ENCODE assay signal across 23 cellular contexts in the genomic region with DNA sequence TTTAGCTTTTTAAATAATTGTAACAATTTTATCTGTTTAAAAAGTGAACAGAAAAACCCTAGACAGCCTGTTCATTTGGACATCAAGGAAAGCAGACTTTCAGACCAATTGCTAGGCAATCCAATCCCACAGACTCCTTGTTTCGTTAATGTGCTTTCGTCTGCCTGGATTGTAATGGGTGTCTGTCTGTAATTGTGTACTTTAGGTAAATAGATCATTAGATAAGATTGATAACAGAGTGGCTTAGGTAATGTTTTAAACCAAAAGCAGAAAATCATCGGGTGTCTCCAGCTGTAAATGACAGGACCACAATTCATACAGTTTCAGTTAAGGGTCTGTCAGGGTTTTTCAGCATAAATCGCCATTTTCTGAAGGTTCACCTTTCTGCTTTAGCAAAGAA. TPM values are rescaled to one million over a fixed set of nuclear protein-coding genes. Genes with fewer than 3 reads are reported as not detected.
DNase-seq lines count a peak whose midpoint lies in the region; ATAC-seq and TF ChIP-seq lines count a peak whose summit lies in the region.
"Had no signal": no experiment of that assay in that cellular context is flagged by ENCODE, and none has a peak within 500 bp of the region (broad histone marks: within the 10 kb centered on the region; RNA-seq: fewer than 3 reads in every experiment).

No MANE protein-coding gene starts in this region.

- H3K36me3 ChIP-seq in SK-N-SH (replicated peaks in 1 of 2; ENCODE audit: control insufficient read depth in 1 of 2, insufficient read depth in 2 of 2, low read length in 1 of 2), result no peaks in the 10 kb centered on the region
- H3K36me3 ChIP-seq: BE2C, HAP-1, sigmoid colon had no signal

- POLR2A ChIA-PET in SK-N-SH (lab: Yijun Ruan, JAX), result no interaction called here

- peak; percentile 31 for DNase-seq in COLO668 (lab: John Stamatoyannopoulos, UW; ENCODE audit: unreplicated experiment)
- DNase-seq in NCI-H128 (lab: John Stamatoyannopoulos, UW; ENCODE audit: unreplicated experiment), result peak; percentile 59
- DNase-seq in NCI-H2196 (lab: John Stamatoyannopoulos, UW; ENCODE audit: unreplicated experiment), result peak; percentile 63
- DNase-seq in SK-N-SH, result peak; percentile 47
- no peak for DNase-seq in central memory CD4-positive, alpha-beta T cell
- DNase-seq in T-helper 2 cell treated with Interferon-gamma antibody and Interleukin-4, amounts not matched to agents 5 μg/mL and 100 μg/mL, for 36 hours (ENCODE audit: low spot score), result no peak
- DNase-seq in NCI-H524 (lab: John Stamatoyannopoulos, UW), result no peak
- DNase-seq: activated CD4-positive, alpha-beta T cell treated with anti-CD3 and anti-CD28 coated beads for 36 hours; BE2C; Caco-2; effector memory CD8-positive, alpha-beta T cell; naive thymus-derived CD8-positive, alpha-beta T cell; NCI-H446; sigmoid colon; testis had no signal

- H3K9ac ChIP-seq in SK-N-SH, result no peak overlapping the region

- H4K20me1 ChIP-seq in SK-N-SH (ENCODE audit: insufficient read depth), result no peaks in the 10 kb centered on the region

- H3K27ac ChIP-seq in SK-N-SH (ENCODE audit: low read depth in 2 of 2, low read length in 1 of 2), result peak overlapping the region in 1 of 2 experiments; percentile 51; a peak in 1 of 4 replicates
- H3K27ac ChIP-seq: sigmoid colon, testis had no signal

- no peaks in the 10 kb centered on the region for H3F3A ChIP-seq in SK-N-SH (replicated peaks; ENCODE audit: insufficient read depth)

- no peak for ATAC-seq in HG02610 (IDR thresholded peaks at IDR 0.05; ENCODE audit: unreplicated experiment)
- ATAC-seq: activated CD4-positive, alpha-beta T cell treated with anti-CD3 and anti-CD28 coated beads for 36 hours; activated T-helper 17 cell treated with anti-CD3 and anti-CD28 coated beads, Interleukin-2, amount 50 U/mL, for 72 hours; effector memory CD8-positive, alpha-beta T cell; HepG2; left lobe of liver; naive thymus-derived CD8-positive, alpha-beta T cell; stimulated activated effector memory CD8-positive, alpha-beta T cell treated with anti-CD3 and anti-CD28 coated beads, Interleukin-12 subunit alpha, Interleukin-12 subunit beta, amount 100 ng/mL, for 72 hours had no signal

- no peak; a peak in 1 of 4 replicates for TF ChIP-seq EP300 in SK-N-SH (IDR thresholded peaks at IDR 0.05; ENCODE audit: borderline replicate concordance in 1 of 2, low read depth in 1 of 2, low read length in 1 of 2)

- no peak overlapping the region for H2AFZ ChIP-seq in SK-N-SH (ENCODE audit: low read depth)

- no peaks in the 10 kb centered on the region for H3K79me2 ChIP-seq in SK-N-SH (ENCODE audit: insufficient read depth)

- H3K4me1 Mint-ChIP-seq in T-helper 2 cell treated with Interferon-gamma antibody and Interleukin-4, amounts not matched to agents 5 μg/mL and 100 μg/mL, for 36 hours (ENCODE audit: low read depth), result no peaks in the 10 kb centered on the region
- H3K4me1 Mint-ChIP-seq: activated CD4-positive, alpha-beta T cell treated with anti-CD3 and anti-CD28 coated beads for 36 hours; activated T-helper 17 cell treated with anti-CD3 and anti-CD28 coated beads, Interleukin-2, amount 50 U/mL, for 72 hours; naive thymus-derived CD8-positive, alpha-beta T cell; stimulated activated effector memory CD8-positive, alpha-beta T cell treated with anti-CD3 and anti-CD28 coated beads, Interleukin-12 subunit alpha, Interleukin-12 subunit beta, amount 100 ng/mL, for 72 hours had no signal

- no peak overlapping the region for H3K27ac Mint-ChIP-seq in T-helper 2 cell treated with Interferon-gamma antibody and Interleukin-4, amounts not matched to agents 5 μg/mL and 100 μg/mL, for 36 hours
- H3K27ac Mint-ChIP-seq: activated CD4-positive, alpha-beta T cell treated with anti-CD3 and anti-CD28 coated beads for 36 hours; activated naive CD8-positive, alpha-beta T cell; activated T-helper 17 cell treated with anti-CD3 and anti-CD28 coated beads, Interleukin-2, amount 50 U/mL, for 72 hours; effector memory CD8-positive, alpha-beta T cell; naive thymus-derived CD8-positive, alpha-beta T cell; stimulated activated effector memory CD8-positive, alpha-beta T cell treated with anti-CD3 and anti-CD28 coated beads, Interleukin-12 subunit alpha, Interleukin-12 subunit beta, amount 100 ng/mL, for 72 hours had no signal

- H3K9me3 Mint-ChIP-seq in T-helper 2 cell treated with Interferon-gamma antibody and Interleukin-4, amounts not matched to agents 5 μg/mL and 100 μg/mL, for 36 hours, result peaks cover 33% of the 10 kb centered on the region

- H3K4me3 Mint-ChIP-seq in T-helper 2 cell treated with Interferon-gamma antibody and Interleukin-4, amounts not matched to agents 5 μg/mL and 100 μg/mL, for 36 hours, result no peak overlapping the region
- H3K4me3 Mint-ChIP-seq: activated CD4-positive, alpha-beta T cell treated with anti-CD3 and anti-CD28 coated beads for 36 hours; activated naive CD8-positive, alpha-beta T cell; activated T-helper 17 cell treated with anti-CD3 and anti-CD28 coated beads, Interleukin-2, amount 50 U/mL, for 72 hours; effector memory CD8-positive, alpha-beta T cell; naive thymus-derived CD8-positive, alpha-beta T cell; stimulated activated effector memory CD8-positive, alpha-beta T cell treated with anti-CD3 and anti-CD28 coated beads, Interleukin-12 subunit alpha, Interleukin-12 subunit beta, amount 100 ng/mL, for 72 hours had no signal

- TF ChIP-seq CTCF in SK-N-SH (IDR thresholded peaks at IDR 0.05), result no peak

- no peaks in the 10 kb centered on the region for H3K36me3 Mint-ChIP-seq in T-helper 2 cell treated with Interferon-gamma antibody and Interleukin-4, amounts not matched to agents 5 μg/mL and 100 μg/mL, for 36 hours (ENCODE audit: low read depth)
- H3K36me3 Mint-ChIP-seq: stimulated activated effector memory CD8-positive, alpha-beta T cell treated with anti-CD3 and anti-CD28 coated beads, Interleukin-12 subunit alpha, Interleukin-12 subunit beta, amount 100 ng/mL, for 72 hours had no signal

- no peaks in the 10 kb centered on the region for H3K9me3 ChIP-seq in SK-N-SH
- H3K9me3 ChIP-seq: BE2C, Caco-2, HAP-1, sigmoid colon, testis had no signal

- WGBS in SK-N-SH (ENCODE audit: low lambda C conversion rate), result 9% methylated on average over 4 of the region's 4 CpGs

- H3K9me2 ChIP-seq in SK-N-SH, result no peaks in the 10 kb centered on the region

- CTCF ChIA-PET in SK-N-SH (lab: Yijun Ruan, JAX), result interaction anchor here (0.9 to 1.3 kb wide), 2 partner anchors 11 to 26 kb away, joined by 3 to 4 read pairs; no protein-coding TSS in a partner anchor

- H3K27me3 ChIP-seq in SK-N-SH (ENCODE audit: insufficient read depth), result no peaks in the 10 kb centered on the region
- H3K27me3 ChIP-seq: BE2C, sigmoid colon, testis had no signal

- no peak overlapping the region for H3K4me2 ChIP-seq in SK-N-SH

- H3K4me3 ChIP-seq in SK-N-SH (ENCODE audit: low read depth in 2 of 2, low read length in 1 of 2), result no peak overlapping the region
- H3K4me3 ChIP-seq: HAP-1, sigmoid colon, testis had no signal

- no peak for TF ChIP-seq RAD21 in SK-N-SH (IDR thresholded peaks at IDR 0.05; ENCODE audit: low read length)

- H3K4me1 ChIP-seq in SK-N-SH (ENCODE audit: control insufficient read depth in 1 of 2, insufficient read depth in 2 of 2, low read depth in 1 of 2, low read length in 1 of 2), result peaks cover 0 to 3% of the 10 kb centered on the region in 2 experiments; a peak in 1 of 4 replicates
- H3K4me1 ChIP-seq: BE2C, HAP-1, sigmoid colon, testis had no signal

- no peaks in the 10 kb centered on the region for H3K27me3 Mint-ChIP-seq in T-helper 2 cell treated with Interferon-gamma antibody and Interleukin-4, amounts not matched to agents 5 μg/mL and 100 μg/mL, for 36 hours (ENCODE audit: low read depth)

TF ChIP-seq in SK-N-SH, 30 proteins besides CTCF, POLR2A, EP300 and RAD21 (continues in another document):
- TF ChIP-seq MXI1 (IDR thresholded peaks at IDR 0.05; ENCODE audit: low read depth, low read length) (no peak), GATA2 (CRISPR knock-in tag; IDR thresholded peaks at IDR 0.05) (peak; percentile 76), YY1 (IDR thresholded peaks at IDR 0.05; ENCODE audit: low read depth) (no peak), GABPA (IDR thresholded peaks at IDR 0.05; ENCODE audit: low read depth) (no peak), POLR2AphosphoS5 (IDR thresholded peaks at IDR 0.05; ENCODE audit: low read depth, low read length) (no peak), CHD2 (IDR thresholded peaks at IDR 0.05; ENCODE audit: low read length, partially characterized antibody) (no peak)
- TF ChIP-seq, protein P1, sequence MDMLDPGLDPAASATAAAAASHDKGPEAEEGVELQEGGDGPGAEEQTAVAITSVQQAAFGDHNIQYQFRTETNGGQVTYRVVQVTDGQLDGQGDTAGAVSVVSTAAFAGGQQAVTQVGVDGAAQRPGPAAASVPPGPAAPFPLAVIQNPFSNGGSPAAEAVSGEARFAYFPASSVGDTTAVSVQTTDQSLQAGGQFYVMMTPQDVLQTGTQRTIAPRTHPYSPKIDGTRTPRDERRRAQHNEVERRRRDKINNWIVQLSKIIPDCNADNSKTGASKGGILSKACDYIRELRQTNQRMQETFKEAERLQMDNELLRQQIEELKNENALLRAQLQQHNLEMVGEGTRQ (IDR thresholded peaks at IDR 0.05; ENCODE audit: borderline replicate concordance, low read depth, low read length), result no peak

RNA-seq across cellular contexts. Expression of a gene that starts 19.7 kb away (rescaled TPM):
- not detected in 2 replicates for polyA plus RNA-seq in SK-N-SH (2012; rRNA removed)
- polyA plus RNA-seq in SK-N-SH (2012; cell fraction: cytosol; rRNA removed), result not detected in 2 replicates
- polyA plus RNA-seq in SK-N-SH (2012; cell fraction: nucleus; rRNA removed), result not detected in 2 replicates
- polyA plus RNA-seq: fibroblast of lung; HepG2; naive thymus-derived CD8-positive, alpha-beta T cell had no signal

Comparison
In these comparisons a context has a peak if more than half of its experiments do, and no peak if none do; other contexts are left out.
1. DNase-seq: peak in COLO668 (single experiment), NCI-H128 (single experiment), NCI-H2196 (single experiment) and SK-N-SH (single experiment); none in central memory CD4-positive, alpha-beta T cell (single experiment), T-helper 2 cell treated with Interferon-gamma antibody and Interleukin-4, amounts not matched to agents 5 μg/mL and 100 μg/mL, for 36 hours (single experiment) and NCI-H524 (0 of 2).